9 cellular contexts compared by ENCODE assay signal in genomic region chr3:32398531-32398930, GRCh38.
DNase-seq lines count a peak whose midpoint lies in the region; ATAC-seq and TF ChIP-seq lines count a peak whose summit lies in the region.
"Had no signal": no experiment of that assay in that cellular context is flagged by ENCODE, and none has a peak within 500 bp of the region (broad histone marks: within the 10 kb centered on the region; RNA-seq: fewer than 3 reads in every experiment).

No MANE protein-coding gene starts in this region.

- H3K27me3 ChIP-seq in neutrophil: no peaks in the 10 kb centered on the region
- H3K27me3 ChIP-seq: MG63 had no signal

- no peaks in the 10 kb centered on the region for H3K27me3 Mint-ChIP-seq in T-helper 2 cell treated with Interferon-gamma antibody and Interleukin-4, amounts not matched to agents 5 μg/mL and 100 μg/mL, for 36 hours (ENCODE audit: low read depth)
- H3K27me3 Mint-ChIP-seq in central memory CD8-positive, alpha-beta T cell: no peaks in the 10 kb centered on the region

- CTCF ChIA-PET in HEK293T (lab: Yijun Ruan, JAX): interaction anchor here (1.0 to 1.1 kb wide), 2 partner anchors 11 to 222 kb away, joined by 4 to 5 read pairs; no protein-coding TSS in a partner anchor

- no peaks in the 10 kb centered on the region for H3K36me3 ChIP-seq in neutrophil
- H3K36me3 ChIP-seq: MG63 had no signal

- peak overlapping the region; percentile 77 for H3K27ac ChIP-seq in neutrophil

- H3K9me3 Mint-ChIP-seq in T-helper 2 cell treated with Interferon-gamma antibody and Interleukin-4, amounts not matched to agents 5 μg/mL and 100 μg/mL, for 36 hours: no peaks in the 10 kb centered on the region
- H3K9me3 Mint-ChIP-seq in central memory CD8-positive, alpha-beta T cell: no peaks in the 10 kb centered on the region

- peaks cover 17% of the 10 kb centered on the region for H3K36me3 Mint-ChIP-seq in T-helper 2 cell treated with Interferon-gamma antibody and Interleukin-4, amounts not matched to agents 5 μg/mL and 100 μg/mL, for 36 hours (ENCODE audit: low read depth)
- H3K36me3 Mint-ChIP-seq in central memory CD8-positive, alpha-beta T cell (ENCODE audit: insufficient read depth): peaks cover 2% of the 10 kb centered on the region

- peaks cover 66% of the 10 kb centered on the region for H3K4me1 Mint-ChIP-seq in T-helper 2 cell treated with Interferon-gamma antibody and Interleukin-4, amounts not matched to agents 5 μg/mL and 100 μg/mL, for 36 hours (ENCODE audit: low read depth)
- peaks cover 74% of the 10 kb centered on the region for H3K4me1 Mint-ChIP-seq in central memory CD8-positive, alpha-beta T cell

- ATAC-seq in central memory CD8-positive, alpha-beta T cell (replicated peaks; ENCODE audit: extremely low read depth, poor library complexity, severe bottlenecking): no peak
- ATAC-seq in HG03097 (IDR thresholded peaks at IDR 0.05; ENCODE audit: low FRiP score, unreplicated experiment): no peak

- no peak overlapping the region for H3K4me3 Mint-ChIP-seq in T-helper 2 cell treated with Interferon-gamma antibody and Interleukin-4, amounts not matched to agents 5 μg/mL and 100 μg/mL, for 36 hours
- H3K4me3 Mint-ChIP-seq in central memory CD8-positive, alpha-beta T cell: no peak overlapping the region

- no peaks in the 10 kb centered on the region for H3K9me3 ChIP-seq in neutrophil
- H3K9me3 ChIP-seq: MG63 had no signal

- DNase-seq in T-helper 2 cell treated with Interferon-gamma antibody and Interleukin-4, amounts not matched to agents 5 μg/mL and 100 μg/mL, for 36 hours (ENCODE audit: low spot score): no peak
- DNase-seq in T-helper 2 cell (no peak), MV-4-11 (lab: John Stamatoyannopoulos, UW) (peak; percentile 75), NCI-H2107 treated with DMSO at 0.1 percent for 48 hours (lab: John Stamatoyannopoulos, UW; ENCODE audit: unreplicated experiment) (no peak), HEK293T (ENCODE audit: extremely low spot score) (no peak)
- DNase-seq in central memory CD8-positive, alpha-beta T cell (ENCODE audit: low spot score in 2 of 2): no peak
- DNase-seq: MG63 had no signal

- POLR2A ChIA-PET in HEK293T (lab: Yijun Ruan, JAX): no interaction called here

- H3K4me1 ChIP-seq in neutrophil (ENCODE audit: control insufficient read depth in 1 of 2, insufficient read depth in 1 of 2, low read depth in 1 of 2, low read length in 1 of 2): peaks cover 74 to 78% of the 10 kb centered on the region in 2 experiments

- peak overlapping the region; percentile 48 to 49 for H3K4me3 ChIP-seq in neutrophil (ENCODE audit: low read depth in 1 of 2, low read length in 1 of 2)
- H3K4me3 ChIP-seq: MG63 had no signal

- no peak for TF ChIP-seq CTCF in neutrophil (IDR thresholded peaks at IDR 0.05)

- peak overlapping the region; percentile 17 for H3K27ac Mint-ChIP-seq in T-helper 2 cell treated with Interferon-gamma antibody and Interleukin-4, amounts not matched to agents 5 μg/mL and 100 μg/mL, for 36 hours
- H3K27ac Mint-ChIP-seq in central memory CD8-positive, alpha-beta T cell (ENCODE audit: low read depth): peak overlapping the region; percentile 23

TF ChIP-seq in HEK293T, 16 proteins besides CTCF, POLR2A, EP300 and RAD21:
- no peak for TF ChIP-seq FOXM1 (IDR thresholded peaks at IDR 0.05; ENCODE audit: borderline replicate concordance)
- TF ChIP-seq FOXK2 (IDR thresholded peaks at IDR 0.05): no peak
- TF ChIP-seq TARDBP (IDR thresholded peaks at IDR 0.05): no peak
- no peak for TF ChIP-seq ARNT (IDR thresholded peaks at IDR 0.05)
